Comparison of ENCODE assay signal across 1 cellular context in the genomic region with DNA sequence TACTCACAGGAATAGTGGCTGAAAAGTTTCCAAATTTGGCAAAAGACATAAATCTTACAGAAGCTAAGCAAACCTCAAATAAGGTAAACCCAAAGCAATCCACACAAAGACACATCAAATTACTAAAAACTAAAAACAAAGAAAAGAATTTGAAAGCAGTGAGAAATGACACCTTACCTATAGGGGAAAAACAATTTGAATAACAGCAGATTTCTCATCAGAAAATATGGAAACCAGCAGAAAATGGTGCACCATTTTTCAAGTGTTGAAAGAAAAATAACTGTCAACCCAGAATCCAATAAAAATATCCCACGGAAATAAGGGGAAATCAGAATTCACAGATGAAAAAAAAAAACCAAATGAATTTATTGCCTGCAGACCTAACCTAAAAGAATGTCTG.
TF ChIP-seq lines count a peak whose summit lies in the region.

No MANE protein-coding gene starts in this region.

TF ChIP-seq in HepG2, 621 proteins besides CTCF, POLR2A, EP300 and RAD21 (continued from another document):
- TF ChIP-seq, protein P1, sequence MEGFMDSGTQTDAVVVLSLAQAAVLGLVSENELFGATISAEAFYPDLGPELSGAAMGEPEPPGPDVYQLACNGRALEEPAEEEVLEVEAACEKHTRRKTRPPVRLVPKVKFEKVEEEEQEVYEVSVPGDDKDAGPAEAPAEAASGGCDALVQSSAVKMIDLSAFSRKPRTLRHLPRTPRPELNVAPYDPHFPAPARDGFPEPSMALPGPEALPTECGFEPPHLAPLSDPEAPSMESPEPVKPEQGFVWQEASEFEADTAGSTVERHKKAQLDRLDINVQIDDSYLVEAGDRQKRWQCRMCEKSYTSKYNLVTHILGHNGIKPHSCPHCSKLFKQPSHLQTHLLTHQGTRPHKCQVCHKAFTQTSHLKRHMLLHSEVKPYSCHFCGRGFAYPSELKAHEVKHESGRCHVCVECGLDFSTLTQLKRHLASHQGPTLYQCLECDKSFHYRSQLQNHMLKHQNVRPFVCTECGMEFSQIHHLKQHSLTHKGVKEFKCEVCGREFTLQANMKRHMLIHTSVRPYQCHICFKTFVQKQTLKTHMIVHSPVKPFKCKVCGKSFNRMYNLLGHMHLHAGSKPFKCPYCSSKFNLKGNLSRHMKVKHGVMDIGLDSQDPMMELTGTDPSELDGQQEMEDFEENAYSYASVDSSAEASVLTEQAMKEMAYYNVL (CRISPR knock-in tag; IDR thresholded peaks at IDR 0.05; ENCODE audit: borderline replicate concordance) = no peak
- TF ChIP-seq ZNF317 (CRISPR knock-in tag; IDR thresholded peaks at IDR 0.05) (peak; percentile 96), TP53 (CRISPR knock-in tag; conservative IDR thresholded peaks at IDR 0.05) (no peak), ZNF660 (CRISPR knock-in tag; IDR thresholded peaks at IDR 0.05; ENCODE audit: borderline replicate concordance, low read depth) (no peak)
